ENCODE assay signal across 8 cellular contexts in the genomic region with DNA sequence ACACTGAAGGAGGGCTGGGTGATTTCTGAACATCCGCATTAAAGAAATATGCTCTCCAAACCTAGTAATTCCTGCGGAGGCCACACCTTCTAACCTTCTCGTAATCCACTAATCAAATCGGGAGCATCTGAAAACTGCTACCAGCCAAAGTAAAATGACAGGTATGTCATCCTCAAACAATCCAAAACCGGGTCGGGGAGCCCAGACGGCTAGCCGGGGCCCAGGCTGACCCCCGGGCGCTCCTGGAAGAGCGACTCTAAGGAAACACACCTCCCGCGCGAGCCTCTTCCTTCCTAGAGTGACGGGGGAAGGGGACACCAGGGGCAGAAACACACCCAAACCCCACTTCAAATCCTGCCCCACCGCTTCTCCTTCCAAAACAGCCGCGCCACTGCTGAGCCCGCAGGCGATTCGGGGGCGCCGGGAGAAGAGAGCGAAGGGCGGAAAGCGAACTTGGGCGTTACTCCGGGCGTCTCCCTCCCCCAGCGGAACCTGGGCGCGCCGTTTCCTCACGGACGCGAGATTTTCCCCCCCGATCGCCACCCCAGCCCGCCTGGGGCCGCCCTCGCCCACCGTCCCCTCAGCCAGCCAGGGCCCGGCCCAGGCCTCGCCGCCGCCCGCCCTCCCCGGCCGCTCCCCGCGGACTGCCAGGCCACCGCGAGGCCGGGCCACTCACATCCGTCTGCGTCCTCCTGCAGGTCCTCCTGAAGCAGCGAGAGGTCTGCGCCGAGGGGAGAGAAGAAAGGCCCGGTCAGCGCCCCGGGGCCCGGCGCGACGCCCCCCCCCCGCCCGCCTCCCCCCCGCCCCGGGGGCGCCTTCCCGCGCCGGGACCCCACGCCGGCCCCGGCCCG. TPM values are rescaled to one million over a fixed set of nuclear protein-coding genes. Genes with fewer than 3 reads are reported as not detected.
DNase-seq lines count a peak whose midpoint lies in the region; ATAC-seq, FAIRE-seq and TF ChIP-seq lines count a peak whose summit lies in the region.

No MANE protein-coding gene starts in this region.

- TF ChIP-seq POLR2A in K562 (conservative IDR thresholded peaks at IDR 0.05), result peak; percentile 64

- peak; percentile 32 for ATAC-seq in GM21619 (IDR thresholded peaks at IDR 0.05; ENCODE audit: unreplicated experiment)
- peak; percentile 66 for ATAC-seq in K562
- peak; percentile 62 for ATAC-seq in sciatic nerve
- ATAC-seq in GM18873 (IDR thresholded peaks at IDR 0.05; ENCODE audit: low FRiP score, unreplicated experiment), result no peak

- CTCF ChIA-PET in K562 (lab: Yijun Ruan, JAX; ENCODE audit: low intra/inter-chr PET ratio), result interaction anchor here (0.5 kb wide), 1 partner anchor 244 kb away, joined by 3 read pairs; no protein-coding TSS in a partner anchor

- H2AFZ ChIP-seq in K562 (ENCODE audit: low read depth, low read length), result peak overlapping the region; percentile 65

- H3K4me1 ChIP-seq in K562 (replicated peaks in 1 of 2; ENCODE audit: control insufficient read depth in 2 of 2, insufficient read depth in 2 of 2, low read length in 2 of 2) (peaks cover 12 to 43% of the 10 kb centered on the region in 2 experiments), iPS-15b (ENCODE audit: control insufficient read depth, insufficient read depth, low read length) (peaks cover 10% of the 10 kb centered on the region)

- H3K36me3 ChIP-seq in K562 (ENCODE audit: control insufficient read depth, insufficient read depth, low read length) (peaks cover 23% of the 10 kb centered on the region), iPS-15b (ENCODE audit: control insufficient read depth, insufficient read depth, low read length) (no peaks in the 10 kb centered on the region)

- H3K27me3 ChIP-seq in K562 (ENCODE audit: control insufficient read depth in 2 of 2, insufficient read depth in 2 of 2, low read length in 2 of 2), result no peaks in the 10 kb centered on the region
- H3K27me3 ChIP-seq in iPS-15b (ENCODE audit: control insufficient read depth, insufficient read depth, low read length), result no peaks in the 10 kb centered on the region

- no peaks in the 10 kb centered on the region for H3K9me1 ChIP-seq in K562 (ENCODE audit: control insufficient read depth, insufficient read depth, low read length)

- peaks cover 62% of the 10 kb centered on the region for H3K79me2 ChIP-seq in K562 (ENCODE audit: control insufficient read depth, insufficient read depth, low read length)

- TF ChIP-seq CTCF in K562 (IDR thresholded peaks at IDR 0.05 in 2 of 3, conservative IDR thresholded peaks at IDR 0.05 in 1 of 3; ENCODE audit: insufficient read depth in 2 of 3, low read depth in 1 of 3, low read length in 3 of 3), result peak in 2 of 3 experiments; percentile 1 to 25; a peak in 1 of 6 replicates

- POLR2A ChIA-PET in K562 (lab: Yijun Ruan, JAX), result interaction anchor here (0.6 kb wide), 1 partner anchor 195 kb away, joined by 5 read pairs; no protein-coding TSS in a partner anchor

- no TSS peak for BruUV-seq in K562 (replicated peaks; lab: Mats Ljungman, UMichigan)

- H3K9me3 ChIP-seq in K562 (replicated peaks; ENCODE audit: control insufficient read depth, insufficient read depth, low read depth, low read length) (no peaks in the 10 kb centered on the region), iPS-15b (ENCODE audit: control insufficient read depth, insufficient read depth, low read length) (no peaks in the 10 kb centered on the region)

- H3K4me3 ChIP-seq in K562, result peak overlapping the region; percentile 84
- H3K4me3 ChIP-seq in iPS-15b (ENCODE audit: low read depth, low read length), result peak overlapping the region; percentile 84

- 2% methylated on average over 41 of the region's 78 CpGs for WGBS in K562 (ENCODE audit: insufficient coverage, low coverage, missing lambda C conversion rate)

- H3K27ac ChIP-seq in K562 (ENCODE audit: extremely low read depth, low read depth, low read length), result peak overlapping the region; percentile 85

- H3K4me2 ChIP-seq in K562 (ENCODE audit: insufficient read depth, low read length), result peak overlapping the region; percentile 79; the same call in 1 of the 2 replicates

- intact Hi-C loops in K562 (cut with micrococcal nuclease), result loop anchor here (5.0 kb wide), 1 partner anchor 49 kb away; no protein-coding TSS in a partner anchor
- intact Hi-C loops in sciatic nerve (cut with DNase I), result no loop called here

- in situ Hi-C loops in K562 (cut with MboI), result no loop called here

- no peak for TF ChIP-seq RAD21 in K562 (CRISPR knock-in tag; conservative IDR thresholded peaks at IDR 0.05 in 1 of 2, IDR thresholded peaks at IDR 0.05 in 1 of 2)

- no peak for TF ChIP-seq EP300 in K562 (IDR thresholded peaks at IDR 0.05; ENCODE audit: low read length)

- H3K9ac ChIP-seq in K562 (ENCODE audit: insufficient read depth in 1 of 2, low read depth in 2 of 2, low read length in 2 of 2), result peak overlapping the region; percentile 87 to 97
- peak overlapping the region; percentile 54 for H3K9ac ChIP-seq in iPS-15b (ENCODE audit: low read depth, low read length)

- FAIRE-seq in K562 (lab: Jason Lieb, UNC), result no peak

- H4K20me1 ChIP-seq in K562 (replicated peaks; ENCODE audit: control insufficient read depth, insufficient read depth, low read length), result no peaks in the 10 kb centered on the region

- DNase-seq in EL (peak; percentile 62), KG1 (lab: John Stamatoyannopoulos, UW) (peak; percentile 56), T-helper 22 cell (ENCODE audit: low read depth) (peak; percentile 30), K562 (ENCODE audit: extremely low read depth in 1 of 4, low spot score in 3 of 4) (peak; percentile 74 to 83 (median 81)), sciatic nerve (ENCODE audit: low spot score) (peak; percentile 74)

TF ChIP-seq in K562, 482 proteins besides CTCF, POLR2A, EP300 and RAD21 (continues in another document):
- TF ChIP-seq ELF2 (CRISPR knock-in tag; IDR thresholded peaks at IDR 0.05) (no peak), DPF2 (IDR thresholded peaks at IDR 0.05) (no peak), FUS (optimal IDR thresholded peaks at IDR 0.05; ENCODE audit: low read depth, low read length) (peak; percentile 49), HMGN3 (IDR thresholded peaks at IDR 0.05; ENCODE audit: borderline replicate concordance, extremely low read depth, insufficient read length, low read depth, low read length) (peak; percentile 43), SMARCE1 (IDR thresholded peaks at IDR 0.05) (peak; percentile 54; the same call in 1 of the 2 replicates), FOS (IDR thresholded peaks at IDR 0.05; ENCODE audit: extremely low read depth, insufficient read length) (no peak), ZNF282 (CRISPR knock-in tag; IDR thresholded peaks at IDR 0.05) (no peak), TRIM28 (IDR thresholded peaks at IDR 0.05) (no peak), MBD2 (IDR thresholded peaks at IDR 0.05; ENCODE audit: borderline replicate concordance, low read depth) (0 out of 2 replicates have a peak, but pooled peaks have one; percentile 17), HNRNPUL1 (IDR thresholded peaks at IDR 0.05; ENCODE audit: low read length) (no peak), RBBP5 (IDR thresholded peaks at IDR 0.05; ENCODE audit: borderline replicate concordance, insufficient read depth, low read length, poor library complexity, severe bottlenecking) (peak; percentile 97), BCOR (IDR thresholded peaks at IDR 0.05) (peak; percentile 52), KDM4B (IDR thresholded peaks at IDR 0.05; ENCODE audit: borderline replicate concordance in 2 of 2, low read depth in 1 of 2) (0 out of 4 replicates have a peak, but pooled peaks of 1 of the 2 experiments have one; percentile 53), CHD2 (IDR thresholded peaks at IDR 0.05; ENCODE audit: low read depth, low read length) (0 out of 2 replicates have a peak, but pooled peaks have one; percentile 34), ZFX (CRISPR knock-in tag; IDR thresholded peaks at IDR 0.05) (peak; percentile 77), SP1 (CRISPR knock-in tag; IDR thresholded peaks at IDR 0.05) (0 out of 2 replicates have a peak, but pooled peaks have one; percentile 53)
- TF ChIP-seq, protein P1, sequence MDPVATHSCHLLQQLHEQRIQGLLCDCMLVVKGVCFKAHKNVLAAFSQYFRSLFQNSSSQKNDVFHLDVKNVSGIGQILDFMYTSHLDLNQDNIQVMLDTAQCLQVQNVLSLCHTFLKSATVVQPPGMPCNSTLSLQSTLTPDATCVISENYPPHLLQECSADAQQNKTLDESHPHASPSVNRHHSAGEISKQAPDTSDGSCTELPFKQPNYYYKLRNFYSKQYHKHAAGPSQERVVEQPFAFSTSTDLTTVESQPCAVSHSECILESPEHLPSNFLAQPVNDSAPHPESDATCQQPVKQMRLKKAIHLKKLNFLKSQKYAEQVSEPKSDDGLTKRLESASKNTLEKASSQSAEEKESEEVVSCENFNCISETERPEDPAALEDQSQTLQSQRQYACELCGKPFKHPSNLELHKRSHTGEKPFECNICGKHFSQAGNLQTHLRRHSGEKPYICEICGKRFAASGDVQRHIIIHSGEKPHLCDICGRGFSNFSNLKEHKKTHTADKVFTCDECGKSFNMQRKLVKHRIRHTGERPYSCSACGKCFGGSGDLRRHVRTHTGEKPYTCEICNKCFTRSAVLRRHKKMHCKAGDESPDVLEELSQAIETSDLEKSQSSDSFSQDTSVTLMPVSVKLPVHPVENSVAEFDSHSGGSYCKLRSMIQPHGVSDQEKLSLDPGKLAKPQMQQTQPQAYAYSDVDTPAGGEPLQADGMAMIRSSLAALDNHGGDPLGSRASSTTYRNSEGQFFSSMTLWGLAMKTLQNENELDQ (CRISPR knock-in tag; IDR thresholded peaks at IDR 0.05; ENCODE audit: borderline replicate concordance), result no peak

RNA-seq across cellular contexts. Expression of a gene that starts 0.6 kb away (rescaled TPM):
- 227 and 404 TPM in 2 replicates for total RNA-seq in K562 (2011; cell fraction: chromatin; rRNA removed; ENCODE audit: low replicate concordance)
- total RNA-seq in K562 (2011; cell fraction: nucleolus; rRNA removed), result 86.1 and 111 TPM in 2 replicates
- 148 and 198 TPM in 2 replicates for total RNA-seq in K562 (2011; cell fraction: nucleoplasm; rRNA removed)
- total RNA-seq in K562 (2014; rRNA removed) (95.7 and 100 TPM in 2 replicates), K562 (2014; rRNA removed; fragmentation: Illumina TruSeq; extraction: Trizol) (77.5 and 91.2 TPM in 2 replicates), K562 (2015; rRNA removed; fragmentation: Illumina TruSeq; extraction: Trizol) (86.4 and 92.5 TPM in 2 replicates), K562 (2021) (83.2 and 95.5 TPM in 2 replicates), sciatic nerve (145 TPM)
- polyA plus RNA-seq in K562 (2011; rRNA removed) (131 and 136 TPM in 2 replicates), K562 (2014; fragmentation: Illumina TruSeq; extraction: Trizol) (55.4 and 84.5 TPM in 2 replicates), K562 (2014; fragmentation: Nextera tagmentation; extraction: Ambion mirVana) (10 to 100 TPM; 23.5 to 35.1 TPM), K562 (2014; rRNA removed) (56.0 and 57.5 TPM in 2 replicates)
- 91.1 and 105 TPM in 2 replicates for polyA plus RNA-seq in K562 (2011; cell fraction: cytosol; rRNA removed)
- 191 and 198 TPM in 2 replicates for polyA plus RNA-seq in K562 (2011; cell fraction: nucleus; rRNA removed)
- polyA plus RNA-seq in K562 (2012), result 46.2 and 49.6 TPM in 2 replicates
- polyA minus RNA-seq in K562 (2011; rRNA and poly(A)+ RNA removed), result 277 and 310 TPM in 2 replicates
- 99.1 and 116 TPM in 2 replicates for polyA minus RNA-seq in K562 (2011; cell fraction: cytosol; rRNA and poly(A)+ RNA removed)
- 93.0 and 173 TPM in 2 replicates for polyA minus RNA-seq in K562 (2011; cell fraction: nucleus; rRNA and poly(A)+ RNA removed)

Comparison
In these comparisons a context has a peak if more than half of its experiments do, and no peak if none do; other contexts are left out.
1. DNase-seq: peak in every context shown above with its lines; median percentile 81 in K562; 74 in sciatic nerve; 62 in EL; 56 in KG1; 30 in T-helper 22 cell.